ENCODE assay signal across 16 cellular contexts in the genomic region with DNA sequence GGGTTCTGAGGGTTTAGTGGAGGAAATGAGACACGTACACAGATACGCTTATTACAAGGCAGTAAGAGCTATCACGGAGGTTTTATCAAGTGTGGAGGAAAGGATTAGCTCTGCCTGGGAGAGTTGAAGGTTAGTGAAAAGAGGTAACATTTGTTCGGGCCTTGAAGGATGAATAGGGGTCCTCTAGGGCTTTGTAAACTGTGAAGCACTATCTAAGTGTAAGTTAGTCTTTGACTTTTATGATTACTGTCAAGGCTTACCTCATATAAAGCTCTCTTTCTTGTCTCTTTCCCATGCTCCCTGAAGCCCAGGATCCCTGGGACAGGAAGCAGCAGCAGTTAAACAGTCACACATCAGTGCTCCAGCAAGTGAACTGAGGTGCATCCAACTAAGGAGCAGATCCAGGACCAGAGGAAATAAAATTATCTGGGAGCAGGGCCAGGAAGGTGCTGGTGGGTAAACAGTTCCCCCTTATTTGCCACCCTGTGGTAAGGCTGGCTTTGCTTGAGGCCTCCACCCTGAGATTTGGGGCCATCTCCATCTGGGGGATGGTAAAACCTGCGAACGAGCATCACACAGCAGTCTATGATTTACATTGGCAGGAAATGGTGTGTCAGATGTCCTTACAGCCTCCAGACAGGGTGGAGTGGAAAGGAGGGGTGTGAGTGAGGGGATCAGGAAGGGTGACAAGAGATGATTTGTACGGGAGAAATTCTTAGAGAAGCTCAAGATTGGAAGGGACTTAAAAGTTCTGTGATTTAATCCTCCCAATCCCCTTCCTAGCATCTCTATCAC. TPM values are rescaled to one million over a fixed set of nuclear protein-coding genes. Genes with fewer than 3 reads are reported as not detected.
A peak's percentile ranks its signal among the peaks of the same experiment; 100 is the strongest.
DNase-seq lines count a peak whose midpoint lies in the region; ATAC-seq and TF ChIP-seq lines count a peak whose summit lies in the region.
"Had no signal": no experiment of that assay in that cellular context is flagged by ENCODE, and none has a peak within 500 bp of the region (broad histone marks: within the 10 kb centered on the region; RNA-seq: fewer than 3 reads in every experiment).

No MANE protein-coding gene starts in this region.

- H2AFZ ChIP-seq in hepatocyte: no peak overlapping the region

- CTCF ChIA-PET in HEK293 (lab: Yijun Ruan, JAX): interaction anchor here (0.5 to 2.1 kb wide), 3 partner anchors 11 to 326 kb away, joined by 3 to 18 read pairs (median 3); no protein-coding TSS in a partner anchor
- CTCF ChIA-PET in Panc1 (lab: Charles Lee): no interaction called here
- CTCF ChIA-PET in activated CD4-positive, alpha-beta T cell treated with anti-CD3 and anti-CD28 coated beads for 36 hours (lab: Charles Lee): interaction anchor here (0.6 kb wide), 1 partner anchor 911 kb away, joined by 3 read pairs; no protein-coding TSS in a partner anchor
- CTCF ChIA-PET in Caco-2 (lab: Charles Lee): no interaction called here

- no peaks in the 10 kb centered on the region; a peak in 1 of 22 replicates for H3K9me3 ChIP-seq in BLaER1 treated with 17β-estradiol and CSF1 and Interleukin-3, amounts not matched to agents 10 nM and 100 nM (replicated peaks in 1 of 11)
- H3K9me3 ChIP-seq in HEK293 (ENCODE audit: control insufficient read depth, insufficient read depth, low read depth, low read length) (no peaks in the 10 kb centered on the region), Panc1 (ENCODE audit: control insufficient read depth, insufficient read depth, low read depth, low read length) (no peaks in the 10 kb centered on the region), hepatocyte (ENCODE audit: low read depth) (no peaks in the 10 kb centered on the region), Caco-2 (no peaks in the 10 kb centered on the region)
- H3K9me3 ChIP-seq: stomach had no signal

- H3K4me2 ChIP-seq in BLaER1 treated with 17β-estradiol and CSF1 and Interleukin-3, amounts not matched to agents 10 nM and 100 nM: peak overlapping the region; percentile 25 to 81 (median 69); a peak in 21 of 22 replicates
- peak overlapping the region; percentile 2 for H3K4me2 ChIP-seq in hepatocyte

- no peaks in the 10 kb centered on the region for H3K79me2 ChIP-seq in hepatocyte

- BruUV-seq in Panc1 (replicated peaks; lab: Mats Ljungman, UMichigan): no TSS peak
- BruUV-seq in Caco-2 (replicated peaks; lab: Mats Ljungman, UMichigan): no TSS peak

- in situ Hi-C loops in Panc1 (cut with HindIII; ENCODE audit: low pct_unique_long_range_greater_than_20kb, low sequenced_read_pairs): no loop called here

- H3K27ac ChIP-seq in BLaER1 treated with 17β-estradiol and CSF1 and Interleukin-3, amounts not matched to agents 10 nM and 100 nM: peak overlapping the region in 6 of 11 experiments; percentile 1 to 39 (median 8); a peak in 6 of 22 replicates
- H3K27ac ChIP-seq in HEK293 (ENCODE audit: extremely low read depth, low read depth, low read length) (no peak overlapping the region), Panc1 (ENCODE audit: low read length) (peak overlapping the region; percentile 30; the same call in 1 of the 2 replicates), hepatocyte (no peak overlapping the region)
- H3K27ac ChIP-seq: brain microvascular endothelial cell, C4-2B, stomach had no signal

- no peak overlapping the region for H3K4me3 Mint-ChIP-seq in activated CD4-positive, alpha-beta T cell treated with anti-CD3 and anti-CD28 coated beads for 36 hours
- H3K4me3 Mint-ChIP-seq in Caco-2 (ENCODE audit: unreplicated experiment): no peak overlapping the region
- H3K4me3 Mint-ChIP-seq: activated T-helper 17 cell treated with anti-CD3 and anti-CD28 coated beads, Interleukin-2, amount 50 U/mL, for 72 hours had no signal

- TF ChIP-seq CTCF in HEK293 (tag by site-specific recombination; IDR thresholded peaks at IDR 0.05) (no peak), Panc1 (IDR thresholded peaks at IDR 0.05) (no peak), hepatocyte (IDR thresholded peaks at IDR 0.05; ENCODE audit: poor library complexity) (no peak), Caco-2 (IDR thresholded peaks at IDR 0.05; ENCODE audit: insufficient read depth in 1 of 2, low read depth in 1 of 2, low read length in 1 of 2, severe bottlenecking in 1 of 2, unreplicated experiment in 1 of 2) (no peak)

- peaks cover 10 to 26% (median 19%) of the 10 kb centered on the region in 10 experiments for H3K4me1 ChIP-seq in BLaER1 treated with 17β-estradiol and CSF1 and Interleukin-3, amounts not matched to agents 10 nM and 100 nM
- H3K4me1 ChIP-seq in HEK293 (ENCODE audit: control insufficient read depth, insufficient read depth, low read length) (no peaks in the 10 kb centered on the region), Panc1 (ENCODE audit: control insufficient read depth, insufficient read depth, low read length) (peaks cover 8% of the 10 kb centered on the region; the same call in 1 of the 2 replicates), hepatocyte (ENCODE audit: insufficient read depth) (peaks cover 5% of the 10 kb centered on the region), Caco-2 (no peaks in the 10 kb centered on the region)
- H3K4me1 ChIP-seq: stomach had no signal

- H3K27ac Mint-ChIP-seq in activated CD4-positive, alpha-beta T cell treated with anti-CD3 and anti-CD28 coated beads for 36 hours: no peak overlapping the region
- H3K27ac Mint-ChIP-seq in Caco-2 (ENCODE audit: unreplicated experiment): no peak overlapping the region
- H3K27ac Mint-ChIP-seq: activated T-helper 17 cell treated with anti-CD3 and anti-CD28 coated beads, Interleukin-2, amount 50 U/mL, for 72 hours had no signal

- H3K36me3 ChIP-seq in BLaER1 treated with 17β-estradiol and CSF1 and Interleukin-3, amounts not matched to agents 10 nM and 100 nM: no peaks in the 10 kb centered on the region
- H3K36me3 ChIP-seq in HEK293 (ENCODE audit: control insufficient read depth in 2 of 2, insufficient read depth in 1 of 2, low read length in 2 of 2) (no peaks in the 10 kb centered on the region), Panc1 (ENCODE audit: control insufficient read depth, insufficient read depth, low read length) (no peaks in the 10 kb centered on the region), hepatocyte (replicated peaks; ENCODE audit: insufficient read depth, low read depth) (no peaks in the 10 kb centered on the region), Caco-2 (ENCODE audit: control insufficient read depth, insufficient read depth, low read length) (no peaks in the 10 kb centered on the region)
- H3K36me3 ChIP-seq: brain microvascular endothelial cell, stomach had no signal

- no peak for DNase-seq in Panc1 (ENCODE audit: low read depth, low spot score)
- no peak for DNase-seq in hepatocyte (ENCODE audit: low spot score)
- DNase-seq in NCI-H748 treated with DMSO at 0.1 percent for 48 hours (lab: John Stamatoyannopoulos, UW): no peak
- no peak for DNase-seq in activated CD4-positive, alpha-beta T cell treated with anti-CD3 and anti-CD28 coated beads for 36 hours
- DNase-seq in Caco-2: no peak
- DNase-seq: activated CD4-positive, alpha-beta T cell treated with anti-CD3 and anti-CD28 coated beads for 48 hours; brain microvascular endothelial cell; erythroblast; midbrain; NCI-H2227 treated with DMSO at 0.1 percent for 48 hours; stomach had no signal

- no peaks in the 10 kb centered on the region for H3K36me3 Mint-ChIP-seq in activated CD4-positive, alpha-beta T cell treated with anti-CD3 and anti-CD28 coated beads for 36 hours (ENCODE audit: low read depth)
- no peaks in the 10 kb centered on the region for H3K36me3 Mint-ChIP-seq in Caco-2 (ENCODE audit: insufficient read depth, unreplicated experiment)

- POLR2A ChIA-PET in HEK293 (lab: Yijun Ruan, JAX) (no interaction called here), Panc1 (lab: Charles Lee) (interaction anchor here (0.7 kb wide), 1 partner anchor 458 kb away, joined by 6 read pairs; no protein-coding TSS in a partner anchor), Caco-2 (lab: Charles Lee) (interaction anchor here (0.6 kb wide), 1 partner anchor 70 kb away, joined by 3 read pairs; no protein-coding TSS in a partner anchor)
- POLR2A ChIA-PET in activated CD4-positive, alpha-beta T cell treated with anti-CD3 and anti-CD28 coated beads for 36 hours (lab: Charles Lee): no interaction called here

- peak overlapping the region in 5 of 11 experiments; percentile 11 to 53 (median 17); a peak in 5 of 22 replicates for H3K9ac ChIP-seq in BLaER1 treated with 17β-estradiol and CSF1 and Interleukin-3, amounts not matched to agents 10 nM and 100 nM

- H3K9me3 Mint-ChIP-seq in activated CD4-positive, alpha-beta T cell treated with anti-CD3 and anti-CD28 coated beads for 36 hours (ENCODE audit: low read depth): no peaks in the 10 kb centered on the region
- no peaks in the 10 kb centered on the region for H3K9me3 Mint-ChIP-seq in Caco-2 (ENCODE audit: unreplicated experiment)
- H3K9me3 Mint-ChIP-seq: activated T-helper 17 cell treated with anti-CD3 and anti-CD28 coated beads, Interleukin-2, amount 50 U/mL, for 72 hours had no signal

- no peaks in the 10 kb centered on the region for H3K4me1 Mint-ChIP-seq in activated CD4-positive, alpha-beta T cell treated with anti-CD3 and anti-CD28 coated beads for 36 hours
- no peaks in the 10 kb centered on the region for H3K4me1 Mint-ChIP-seq in Caco-2 (ENCODE audit: low read depth, unreplicated experiment)
- H3K4me1 Mint-ChIP-seq: activated T-helper 17 cell treated with anti-CD3 and anti-CD28 coated beads, Interleukin-2, amount 50 U/mL, for 72 hours had no signal

- H3K9me2 ChIP-seq in hepatocyte (replicated peaks; ENCODE audit: insufficient read depth): no peaks in the 10 kb centered on the region

- intact Hi-C loops in Panc1 (cut with micrococcal nuclease; ENCODE audit: unreplicated experiment) (no loop called here), Caco-2 (cut with micrococcal nuclease; ENCODE audit: unreplicated experiment) (no loop called here)
- intact Hi-C loops in activated CD4-positive, alpha-beta T cell treated with anti-CD3 and anti-CD28 coated beads for 36 hours (cut with DNase I, micrococcal nuclease): no loop called here

- whole genome bisulfite sequencing in hepatocyte (ENCODE audit: low lambda C conversion rate, missing lambda C conversion rate): 36% methylated on average over 7 of the region's 7 CpGs

- no peaks in the 10 kb centered on the region for H4K20me1 ChIP-seq in BLaER1 treated with 17β-estradiol and CSF1 and Interleukin-3, amounts not matched to agents 10 nM and 100 nM
- H4K20me1 ChIP-seq in hepatocyte (ENCODE audit: insufficient read depth, poor library complexity, severe bottlenecking): no peaks in the 10 kb centered on the region

- 0 out of 2 replicates have a peak, but pooled peaks have one; percentile 60 for ATAC-seq in Panc1
- no peak for ATAC-seq in activated CD4-positive, alpha-beta T cell treated with anti-CD3 and anti-CD28 coated beads for 36 hours
- no peak for ATAC-seq in HG03025 (IDR thresholded peaks at IDR 0.05; ENCODE audit: low FRiP score, unreplicated experiment)
- ATAC-seq: activated T-helper 17 cell treated with anti-CD3 and anti-CD28 coated beads, Interleukin-2, amount 50 U/mL, for 72 hours had no signal

- H3K27me3 ChIP-seq in BLaER1 treated with 17β-estradiol and CSF1 and Interleukin-3, amounts not matched to agents 10 nM and 100 nM: no peaks in the 10 kb centered on the region
- H3K27me3 ChIP-seq in Panc1 (ENCODE audit: control insufficient read depth, insufficient read depth, low read length): no peaks in the 10 kb centered on the region
- H3K27me3 ChIP-seq in hepatocyte: no peaks in the 10 kb centered on the region
- no peaks in the 10 kb centered on the region for H3K27me3 ChIP-seq in Caco-2 (replicated peaks; ENCODE audit: control insufficient read depth, insufficient read depth, low read length)
- H3K27me3 ChIP-seq: brain microvascular endothelial cell, stomach had no signal

- H3K4me3 ChIP-seq in BLaER1 treated with 17β-estradiol and CSF1 and Interleukin-3, amounts not matched to agents 10 nM and 100 nM: no peak overlapping the region
- H3K4me3 ChIP-seq in HEK293 (ENCODE audit: low read depth, low read length) (no peak overlapping the region), Panc1 (ENCODE audit: low read depth in 2 of 2, low read length in 2 of 2) (no peak overlapping the region), hepatocyte (no peak overlapping the region), Caco-2 (ENCODE audit: low read depth, low read length) (no peak overlapping the region)
- H3K4me3 ChIP-seq: stomach had no signal

- H3K27me3 Mint-ChIP-seq in activated CD4-positive, alpha-beta T cell treated with anti-CD3 and anti-CD28 coated beads for 36 hours: no peaks in the 10 kb centered on the region
- peaks cover 6% of the 10 kb centered on the region for H3K27me3 Mint-ChIP-seq in Caco-2 (ENCODE audit: insufficient read depth, unreplicated experiment)
- H3K27me3 Mint-ChIP-seq: activated T-helper 17 cell treated with anti-CD3 and anti-CD28 coated beads, Interleukin-2, amount 50 U/mL, for 72 hours had no signal

RNA-seq across cellular contexts. Expression of a gene that starts 27.2 kb away (rescaled TPM):
- 3.2 TPM for total RNA-seq in Panc1 (2021; ENCODE audit: unreplicated experiment)
- polyA plus RNA-seq in Panc1 (2012; ENCODE audit: insufficient read length): 1.1 TPM
- 2.3 and 6.0 TPM in 2 replicates for total RNA-seq in hepatocyte
- 0.36 and 1.9 TPM in 2 replicates for polyA plus RNA-seq in hepatocyte
- total RNA-seq in activated CD4-positive, alpha-beta T cell treated with anti-CD3 and anti-CD28 coated beads for 36 hours: 1 to 10 TPM; 3.2 to 3.7 TPM
- 13.0 and 15.8 TPM in 2 replicates for total RNA-seq in Caco-2 (2022)

RNA-seq across cellular contexts. Expression of a gene that starts 27.4 kb away (rescaled TPM):
- total RNA-seq in Panc1 (2021; ENCODE audit: unreplicated experiment) (57.3 TPM), hepatocyte (51.5 and 62.6 TPM in 2 replicates), Caco-2 (2022) (99.9 and 102 TPM in 2 replicates)
- polyA plus RNA-seq in Panc1 (2012; ENCODE audit: insufficient read length): 20.7 TPM
- 21.0 and 21.5 TPM in 2 replicates for polyA plus RNA-seq in hepatocyte
- 10 to 100 TPM; 53.6 to 60.9 TPM for total RNA-seq in activated CD4-positive, alpha-beta T cell treated with anti-CD3 and anti-CD28 coated beads for 36 hours

RNA-seq across cellular contexts. Expression of a gene that starts 36.5 kb away (rescaled TPM):
- total RNA-seq in Panc1 (2021; ENCODE audit: unreplicated experiment) (26.4 TPM), hepatocyte (19.4 and 39.9 TPM in 2 replicates), Caco-2 (2022) (43.6 and 53.6 TPM in 2 replicates)
- 15.5 TPM for polyA plus RNA-seq in Panc1 (2012; ENCODE audit: insufficient read length)
- 8.2 and 13.6 TPM in 2 replicates for polyA plus RNA-seq in hepatocyte
- 10 to 100 TPM; 28.5 to 35.4 TPM for total RNA-seq in activated CD4-positive, alpha-beta T cell treated with anti-CD3 and anti-CD28 coated beads for 36 hours

Comparison
In these comparisons a context has a peak if more than half of its experiments do, and no peak if none do; other contexts are left out.
1. H3K27ac ChIP-seq: peak in BLaER1 treated with 17β-estradiol and CSF1 and Interleukin-3, amounts not matched to agents 10 nM and 100 nM (6 of 11) and Panc1 (single experiment); none in HEK293 (single experiment) and hepatocyte (single experiment).
2. CTCF ChIA-PET loops: an anchor here in HEK293 (0.5 to 2.1 kb wide) and activated CD4-positive, alpha-beta T cell treated with anti-CD3 and anti-CD28 coated beads for 36 hours (0.6 kb wide); none called in Panc1 and Caco-2.
3. POLR2A ChIA-PET loops: an anchor here in Panc1 (0.7 kb wide) and Caco-2 (0.6 kb wide); none called in HEK293 and activated CD4-positive, alpha-beta T cell treated with anti-CD3 and anti-CD28 coated beads for 36 hours.